24 cellular contexts compared by ENCODE assay signal in genomic region chr2:101854877-101855276, GRCh38.
DNase-seq lines count a peak whose midpoint lies in the region; ATAC-seq and TF ChIP-seq lines count a peak whose summit lies in the region.
"Had no signal": no experiment of that assay in that cellular context is flagged by ENCODE, and none has a peak within 500 bp of the region (broad histone marks: within the 10 kb centered on the region; RNA-seq: fewer than 3 reads in every experiment).

No MANE protein-coding gene starts in this region.

- no peak for TF ChIP-seq POLR2A in transverse colon (IDR thresholded peaks at IDR 0.05)

- H3K4me3 ChIP-seq in left ventricle myocardium inferior (no peak overlapping the region), liver (ENCODE audit: low read depth in 1 of 3, low read length in 3 of 3) (no peak overlapping the region), transverse colon (no peak overlapping the region)
- H3K4me3 ChIP-seq: esophagus muscularis mucosa, GM12878 had no signal

- TF ChIP-seq RAD21 in liver (IDR thresholded peaks at IDR 0.05), result peak; percentile 45 to 47

- ATAC-seq in Right ventricle myocardium inferior (peak; percentile 82), esophagus mucosa (peak; percentile 35), HG03175 (IDR thresholded peaks at IDR 0.05; ENCODE audit: unreplicated experiment) (no peak), GM18868 (IDR thresholded peaks at IDR 0.05; ENCODE audit: unreplicated experiment) (no peak)
- ATAC-seq: effector memory CD8-positive, alpha-beta T cell; GM12878; PC-3; T-cell had no signal

- H3K4me1 ChIP-seq in left ventricle myocardium inferior (peaks cover 26% of the 10 kb centered on the region), liver (ENCODE audit: control insufficient read depth in 4 of 4, insufficient read depth in 4 of 4, low read length in 3 of 4) (peaks cover 0 to 12% (median 1%) of the 10 kb centered on the region in 4 donors), transverse colon (peaks cover 0 to 16% (median 5%) of the 10 kb centered on the region in 4 donors)

- H3K27ac ChIP-seq in left ventricle myocardium inferior (replicated peaks) (no peak overlapping the region), liver (ENCODE audit: low read depth in 1 of 2, low read length in 2 of 2) (peak overlapping the region; percentile 30 to 70), transverse colon (peak overlapping the region in 1 of 4 donors; percentile 49)
- H3K27ac ChIP-seq: esophagus muscularis mucosa had no signal

- no peak for DNase-seq in Right ventricle myocardium inferior (ENCODE audit: missing footprints)
- no peak for DNase-seq in left ventricle myocardium inferior
- DNase-seq in transverse colon, result peak; percentile 60
- no peak for DNase-seq in NCI-H2107 (lab: John Stamatoyannopoulos, UW)
- DNase-seq: activated CD4-positive, alpha-beta memory T cell treated with anti-CD3 and anti-CD28 coated beads, Interleukin-2, amount 10 ng/mL, durations not matched to agents 7 days and 5 days; activated CD4-positive, CD25-positive, alpha-beta regulatory T cell treated with anti-CD3 and anti-CD28 coated beads, Interleukin-2, amount 50 U/mL, for 72 hours; activated gamma-delta T cell treated with Interleukin-2 at 50 U/mL for 16 hours; activated T-cell treated with anti-CD3 and anti-CD28 coated beads for 4 hours; Calu3; effector memory CD8-positive, alpha-beta T cell; H7; Karpas-422; MV-4-11; NCI-H2171 treated with DMSO at 0.1 percent for 48 hours; NCI-H524; PC-3; SIG-M5; T-cell had no signal

- in situ Hi-C loops in transverse colon (cut with MboI; ENCODE audit: low pct_ligation_motif_present in 1 of 4, low pct_unique_long_range_greater_than_20kb in 1 of 4, low sequenced_read_pairs in 3 of 4), result no loop called here

- peaks cover 63% of the 10 kb centered on the region for H3K36me3 ChIP-seq in left ventricle myocardium inferior
- peaks cover 2 to 14% (median 10%) of the 10 kb centered on the region in 4 donors for H3K36me3 ChIP-seq in liver (ENCODE audit: control insufficient read depth in 4 of 4, insufficient read depth in 3 of 4, low read depth in 1 of 4, low read length in 3 of 4)
- peaks cover 0 to 13% (median 0%) of the 10 kb centered on the region in 4 donors for H3K36me3 ChIP-seq in transverse colon

- WGBS in liver, result 50% methylated on average over 4 of the region's 4 CpGs
- 56 to 81% methylated on average over 2 to 4 of the region's 4 CpGs for WGBS in transverse colon (ENCODE audit: low coverage in 1 of 2), 2 donors

- no peaks in the 10 kb centered on the region for H3K9me3 ChIP-seq in left ventricle myocardium inferior (replicated peaks)
- no peaks in the 10 kb centered on the region for H3K9me3 ChIP-seq in liver (ENCODE audit: control insufficient read depth in 4 of 4, low read length in 3 of 4)
- H3K9me3 ChIP-seq in transverse colon, result no peaks in the 10 kb centered on the region
- H3K9me3 ChIP-seq: esophagus muscularis mucosa had no signal

- no peak for TF ChIP-seq EP300 in transverse colon (IDR thresholded peaks at IDR 0.05; ENCODE audit: low read depth)

- H3K27me3 ChIP-seq in left ventricle myocardium inferior (ENCODE audit: low read depth), result no peaks in the 10 kb centered on the region
- H3K27me3 ChIP-seq in liver (ENCODE audit: control insufficient read depth in 4 of 4, insufficient read depth in 4 of 4, low read length in 3 of 4), result no peaks in the 10 kb centered on the region
- no peaks in the 10 kb centered on the region for H3K27me3 ChIP-seq in transverse colon
- H3K27me3 ChIP-seq: esophagus muscularis mucosa had no signal

- no peak overlapping the region for H3K9ac ChIP-seq in liver (ENCODE audit: low read depth in 1 of 2, low read length in 2 of 2)

- intact Hi-C loops in Right ventricle myocardium inferior (cut with DNase I), result no loop called here
- intact Hi-C loops in left ventricle myocardium inferior (cut with micrococcal nuclease), result no loop called here
- intact Hi-C loops in transverse colon (cut with DNase I; ENCODE audit: low total_unique reads), result no loop called here

- TF ChIP-seq CTCF in left ventricle myocardium inferior (IDR thresholded peaks at IDR 0.05; ENCODE audit: borderline replicate concordance) (no peak), liver (IDR thresholded peaks at IDR 0.05; ENCODE audit: low read depth, low read length, missing input control) (no peak), transverse colon (IDR thresholded peaks at IDR 0.05) (no peak)

TF ChIP-seq in liver, 16 proteins besides CTCF, POLR2A, EP300 and RAD21:
- TF ChIP-seq HNF4G (IDR thresholded peaks at IDR 0.05) (peak; percentile 82), NR2F2 (IDR thresholded peaks at IDR 0.05) (no peak), JUND (IDR thresholded peaks at IDR 0.05) (peak in 1 of 2 donors; percentile 79), SP1 (IDR thresholded peaks at IDR 0.05) (peak; percentile 87), FOXA2 (IDR thresholded peaks at IDR 0.05) (peak; percentile 77), FOXA1 (IDR thresholded peaks at IDR 0.05) (no peak), EGR1 (IDR thresholded peaks at IDR 0.05; ENCODE audit: low read depth in 2 of 2) (peak in 1 of 2 donors; percentile 51), REST (IDR thresholded peaks at IDR 0.05) (peak; percentile 72), YY1 (IDR thresholded peaks at IDR 0.05) (peak; percentile 74), ATF3 (IDR thresholded peaks at IDR 0.05) (no peak), MAX (IDR thresholded peaks at IDR 0.05) (peak; percentile 97), RXRA (IDR thresholded peaks at IDR 0.05) (peak; percentile 50 to 85), HNF4A (conservative IDR thresholded peaks at IDR 0.05) (peak; percentile 94 to 97)
- TF ChIP-seq, protein P1, sequence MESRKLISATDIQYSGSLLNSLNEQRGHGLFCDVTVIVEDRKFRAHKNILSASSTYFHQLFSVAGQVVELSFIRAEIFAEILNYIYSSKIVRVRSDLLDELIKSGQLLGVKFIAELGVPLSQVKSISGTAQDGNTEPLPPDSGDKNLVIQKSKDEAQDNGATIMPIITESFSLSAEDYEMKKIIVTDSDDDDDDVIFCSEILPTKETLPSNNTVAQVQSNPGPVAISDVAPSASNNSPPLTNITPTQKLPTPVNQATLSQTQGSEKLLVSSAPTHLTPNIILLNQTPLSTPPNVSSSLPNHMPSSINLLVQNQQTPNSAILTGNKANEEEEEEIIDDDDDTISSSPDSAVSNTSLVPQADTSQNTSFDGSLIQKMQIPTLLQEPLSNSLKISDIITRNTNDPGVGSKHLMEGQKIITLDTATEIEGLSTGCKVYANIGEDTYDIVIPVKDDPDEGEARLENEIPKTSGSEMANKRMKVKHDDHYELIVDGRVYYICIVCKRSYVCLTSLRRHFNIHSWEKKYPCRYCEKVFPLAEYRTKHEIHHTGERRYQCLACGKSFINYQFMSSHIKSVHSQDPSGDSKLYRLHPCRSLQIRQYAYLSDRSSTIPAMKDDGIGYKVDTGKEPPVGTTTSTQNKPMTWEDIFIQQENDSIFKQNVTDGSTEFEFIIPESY (IDR thresholded peaks at IDR 0.05), result peak; percentile 87
TF ChIP-seq in liver: peak in this region for 11.

Comparison
In these comparisons a context has a peak if more than half of its experiments do, and no peak if none do; other contexts are left out.
1. ATAC-seq: peak in Right ventricle myocardium inferior (single experiment) and esophagus mucosa (single experiment); none in HG03175 (single experiment) and GM18868 (single experiment).